ENCODE assay signal across 22 cellular contexts in the genomic region with DNA sequence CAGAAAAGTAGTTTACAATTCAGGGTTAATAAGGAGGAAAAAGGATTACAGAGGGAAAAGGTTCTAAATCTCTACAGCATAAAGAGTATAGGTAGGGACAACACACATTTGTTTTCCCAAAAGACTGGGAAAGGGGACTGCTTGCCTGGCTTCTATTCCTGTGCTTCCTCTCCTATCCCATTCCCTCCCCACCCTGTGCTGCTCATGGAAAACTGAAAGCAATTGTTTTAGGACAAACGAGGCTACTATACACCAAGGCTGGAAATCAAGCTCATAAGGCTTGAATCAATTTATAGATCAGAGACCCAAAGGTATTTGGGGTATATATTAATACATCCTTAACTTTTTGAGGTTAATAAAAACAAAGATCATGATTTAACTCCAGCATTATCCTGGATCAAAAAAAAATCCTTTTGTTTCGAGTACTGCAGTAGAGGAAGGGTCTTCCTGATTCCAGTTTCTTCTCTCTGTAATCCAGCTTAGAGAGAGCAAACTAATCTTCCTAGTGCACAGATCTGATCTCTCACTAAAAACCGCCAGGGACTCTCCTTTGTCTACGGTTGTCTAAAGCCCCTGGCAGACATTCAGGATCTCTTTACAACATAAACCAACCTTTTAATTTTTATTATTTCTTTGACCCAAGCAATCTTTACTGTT. TPM values are rescaled to one million over a fixed set of nuclear protein-coding genes. Genes with fewer than 3 reads are reported as not detected.
"Had no signal": no experiment of that assay in that cellular context is flagged by ENCODE, and none has a peak within 500 bp of the region (broad histone marks: within the 10 kb centered on the region; RNA-seq: fewer than 3 reads in every experiment).

No MANE protein-coding gene starts in this region.

- H3K27me3 Mint-ChIP-seq: activated naive CD8-positive, alpha-beta T cell treated with anti-CD3 and anti-CD28 coated beads, Interleukin-2, amount 50 U/mL, for 24 hours; central memory CD8-positive, alpha-beta T cell; effector memory CD8-positive, alpha-beta T cell; progenitor cell of endocrine pancreas; stimulated activated memory B cell treated with anti-CD40 and anti-IgM and Interleukin-4, amounts not matched to agents 10 μg/mL and 1 μg/mL and 100 μg/mL, for 72 hours had no signal

- H3K27ac Mint-ChIP-seq: activated naive CD8-positive, alpha-beta T cell treated with anti-CD3 and anti-CD28 coated beads, Interleukin-2, amount 50 U/mL, for 24 hours; effector memory CD8-positive, alpha-beta T cell; stimulated activated memory B cell treated with anti-CD40 and anti-IgM and Interleukin-4, amounts not matched to agents 10 μg/mL and 1 μg/mL and 100 μg/mL, for 72 hours; T-helper 2 cell treated with Interferon-gamma antibody and Interleukin-4, amounts not matched to agents 5 μg/mL and 100 μg/mL, for 36 hours had no signal

- H3K9me3 ChIP-seq: heart right ventricle, right atrium auricular region had no signal

- H3K27me3 ChIP-seq: heart right ventricle, right atrium auricular region had no signal

- H3K36me3 ChIP-seq: right atrium auricular region had no signal

- H3K4me1 Mint-ChIP-seq: activated naive CD8-positive, alpha-beta T cell treated with anti-CD3 and anti-CD28 coated beads, Interleukin-2, amount 50 U/mL, for 24 hours; central memory CD8-positive, alpha-beta T cell; stimulated activated memory B cell treated with anti-CD40 and anti-IgM and Interleukin-4, amounts not matched to agents 10 μg/mL and 1 μg/mL and 100 μg/mL, for 72 hours had no signal

- H3K36me3 Mint-ChIP-seq: naive thymus-derived CD8-positive, alpha-beta T cell; stimulated activated memory B cell treated with anti-CD40 and anti-IgM and Interleukin-4, amounts not matched to agents 10 μg/mL and 1 μg/mL and 100 μg/mL, for 72 hours had no signal

- H3K4me3 Mint-ChIP-seq: activated naive CD8-positive, alpha-beta T cell treated with anti-CD3 and anti-CD28 coated beads, Interleukin-2, amount 50 U/mL, for 24 hours; central memory CD8-positive, alpha-beta T cell; effector memory CD8-positive, alpha-beta T cell; naive thymus-derived CD8-positive, alpha-beta T cell; stimulated activated memory B cell treated with anti-CD40 and anti-IgM and Interleukin-4, amounts not matched to agents 10 μg/mL and 1 μg/mL and 100 μg/mL, for 72 hours; T-helper 2 cell treated with Interferon-gamma antibody and Interleukin-4, amounts not matched to agents 5 μg/mL and 100 μg/mL, for 36 hours had no signal

- DNase-seq: activated CD4-positive, alpha-beta T cell treated with anti-CD3 and anti-CD28 coated beads, Interleukin-2, amount 50 U/mL, for 4 hours; activated CD4-positive, CD25-positive, alpha-beta regulatory T cell treated with anti-CD3 and anti-CD28 coated beads, Interleukin-2, amount 50 U/mL, for 72 hours; activated naive CD4-positive, alpha-beta T cell treated with Interleukin-2 at 50 U/mL for 16 hours; activated naive CD8-positive, alpha-beta T cell treated with anti-CD3 and anti-CD28 coated beads, Interleukin-2, amount 50 U/mL, for 24 hours; activated T-cell treated with anti-CD3 and anti-CD28 coated beads for 4 hours; effector memory CD8-positive, alpha-beta T cell; foreskin melanocyte; heart right ventricle; mammary epithelial cell; naive thymus-derived CD8-positive, alpha-beta T cell; occipital lobe; stimulated activated CD4-positive, alpha-beta T cell treated with anti-CD3 and anti-CD28 coated beads, Interleukin-2, amount 100 ng/mL, for 48 hours; trophoblast cell had no signal

- H3K4me3 ChIP-seq: heart right ventricle, right atrium auricular region had no signal

- H3K27ac ChIP-seq: right atrium auricular region had no signal

- H3K9me3 Mint-ChIP-seq: activated naive CD8-positive, alpha-beta T cell treated with anti-CD3 and anti-CD28 coated beads, Interleukin-2, amount 50 U/mL, for 24 hours; central memory CD8-positive, alpha-beta T cell; effector memory CD8-positive, alpha-beta T cell; naive thymus-derived CD8-positive, alpha-beta T cell; stimulated activated memory B cell treated with anti-CD40 and anti-IgM and Interleukin-4, amounts not matched to agents 10 μg/mL and 1 μg/mL and 100 μg/mL, for 72 hours; T-helper 2 cell treated with Interferon-gamma antibody and Interleukin-4, amounts not matched to agents 5 μg/mL and 100 μg/mL, for 36 hours had no signal

RNA-seq across cellular contexts. Expression of gene A3GALT2, which starts 37.3 kb away (rescaled TPM):
- total RNA-seq: fibroblast of lung; left lobe of liver; mammary epithelial cell; mucosa of gallbladder; naive thymus-derived CD8-positive, alpha-beta T cell; occipital lobe; right atrium auricular region; skeletal muscle tissue had no signal
- polyA plus RNA-seq: fibroblast of lung; heart right ventricle; mammary epithelial cell; naive thymus-derived CD8-positive, alpha-beta T cell had no signal
